Comparison of ENCODE assay signal across 22 cellular contexts in genomic region chr6:129114992-129115391, GRCh38.
A peak's percentile ranks its signal among the peaks of the same experiment; 100 is the strongest.
DNase-seq lines count a peak whose midpoint lies in the region; ATAC-seq and TF ChIP-seq lines count a peak whose summit lies in the region.
"Had no signal": no experiment of that assay in that cellular context is flagged by ENCODE, and none has a peak within 500 bp of the region (broad histone marks: within the 10 kb centered on the region; RNA-seq: fewer than 3 reads in every experiment).

No MANE protein-coding gene starts in this region.

- intact Hi-C loops in left ventricle myocardium superior (cut with micrococcal nuclease) = no loop called here
- intact Hi-C loops in right cardiac atrium (cut with DNase I) = no loop called here

- H3K4me1 ChIP-seq in right cardiac atrium (ENCODE audit: control insufficient read depth, insufficient read depth, low read length) (peaks cover 2% of the 10 kb centered on the region), suprapubic skin (peaks cover 5% of the 10 kb centered on the region)
- H3K4me1 ChIP-seq: A549 had no signal

- 57% methylated on average over 1 of the region's 1 CpG for WGBS in right cardiac atrium
- WGBS in suprapubic skin = 30% methylated on average over 1 of the region's 1 CpG

- ATAC-seq in left ventricle myocardium superior = peak; percentile 10
- ATAC-seq in right cardiac atrium = no peak
- ATAC-seq: A549, GM12878 had no signal

- no peak for TF ChIP-seq POLR2A in suprapubic skin (IDR thresholded peaks at IDR 0.05)

- TF ChIP-seq CTCF in fibroblast of the aortic adventitia (IDR thresholded peaks at IDR 0.05; ENCODE audit: insufficient read depth, low read length) = no peak
- TF ChIP-seq CTCF in suprapubic skin (IDR thresholded peaks at IDR 0.05) = no peak

- no peak for DNase-seq in left ventricle myocardium superior
- no peak for DNase-seq in right cardiac atrium
- no peak for DNase-seq in caudate nucleus (lab: John Stamatoyannopoulos, UW)
- peak; percentile 64 for DNase-seq in fibroblast of the aortic adventitia (ENCODE audit: low read depth)
- no peak for DNase-seq in NCI-H526 treated with DMSO at 0.1 percent for 48 hours (lab: John Stamatoyannopoulos, UW)
- no peak for DNase-seq in SKM-1 treated with dmso at 0.1 percent for 144 hours (lab: John Stamatoyannopoulos, UW; ENCODE audit: unreplicated experiment)
- DNase-seq in suprapubic skin (ENCODE audit: low spot score in 2 of 2) = no peak
- DNase-seq: CD4-positive, CD25-positive, alpha-beta regulatory T cell; DMS79 treated with DMSO at 0.1 percent for 48 hours; H7; Kasumi-1; MG63; NCI-H1417 treated with DMSO at 0.1 percent for 48 hours; NCI-H187; NCI-H2107; NCI-H446 treated with DMSO at 0.1 percent for 48 hours; NCI-H748 treated with DMSO at 0.1 percent for 48 hours; PC-9; RPMI8226; SIG-M5 had no signal

- TF ChIP-seq EP300 in suprapubic skin (IDR thresholded peaks at IDR 0.05) = no peak

- no peak overlapping the region for H3K4me3 ChIP-seq in right cardiac atrium (ENCODE audit: low read length)
- no peak overlapping the region for H3K4me3 ChIP-seq in fibroblast of the aortic adventitia (ENCODE audit: low read depth, low read length)
- no peak overlapping the region for H3K4me3 ChIP-seq in suprapubic skin
- H3K4me3 ChIP-seq: A549, GM12878, MG63, PC-9 had no signal

- H3K27me3 ChIP-seq in right cardiac atrium (ENCODE audit: control insufficient read depth, insufficient read depth) (no peaks in the 10 kb centered on the region), suprapubic skin (no peaks in the 10 kb centered on the region)
- H3K27me3 ChIP-seq: MG63 had no signal

- no peaks in the 10 kb centered on the region for H3K36me3 ChIP-seq in suprapubic skin
- H3K36me3 ChIP-seq: MG63 had no signal

- H3K9me3 ChIP-seq in right cardiac atrium (ENCODE audit: control insufficient read depth, low read length) = no peaks in the 10 kb centered on the region
- no peaks in the 10 kb centered on the region for H3K9me3 ChIP-seq in suprapubic skin
- H3K9me3 ChIP-seq: A549, MG63 had no signal

- no peak overlapping the region for H3K27ac ChIP-seq in right cardiac atrium (ENCODE audit: low read length)
- H3K27ac ChIP-seq in caudate nucleus (ENCODE audit: low read depth, low read length) = peak overlapping the region; percentile 45
- no peak overlapping the region for H3K27ac ChIP-seq in suprapubic skin
- H3K27ac ChIP-seq: A549, PC-9 had no signal
